Comparison of ENCODE assay signal across 8 cellular contexts in the genomic region with DNA sequence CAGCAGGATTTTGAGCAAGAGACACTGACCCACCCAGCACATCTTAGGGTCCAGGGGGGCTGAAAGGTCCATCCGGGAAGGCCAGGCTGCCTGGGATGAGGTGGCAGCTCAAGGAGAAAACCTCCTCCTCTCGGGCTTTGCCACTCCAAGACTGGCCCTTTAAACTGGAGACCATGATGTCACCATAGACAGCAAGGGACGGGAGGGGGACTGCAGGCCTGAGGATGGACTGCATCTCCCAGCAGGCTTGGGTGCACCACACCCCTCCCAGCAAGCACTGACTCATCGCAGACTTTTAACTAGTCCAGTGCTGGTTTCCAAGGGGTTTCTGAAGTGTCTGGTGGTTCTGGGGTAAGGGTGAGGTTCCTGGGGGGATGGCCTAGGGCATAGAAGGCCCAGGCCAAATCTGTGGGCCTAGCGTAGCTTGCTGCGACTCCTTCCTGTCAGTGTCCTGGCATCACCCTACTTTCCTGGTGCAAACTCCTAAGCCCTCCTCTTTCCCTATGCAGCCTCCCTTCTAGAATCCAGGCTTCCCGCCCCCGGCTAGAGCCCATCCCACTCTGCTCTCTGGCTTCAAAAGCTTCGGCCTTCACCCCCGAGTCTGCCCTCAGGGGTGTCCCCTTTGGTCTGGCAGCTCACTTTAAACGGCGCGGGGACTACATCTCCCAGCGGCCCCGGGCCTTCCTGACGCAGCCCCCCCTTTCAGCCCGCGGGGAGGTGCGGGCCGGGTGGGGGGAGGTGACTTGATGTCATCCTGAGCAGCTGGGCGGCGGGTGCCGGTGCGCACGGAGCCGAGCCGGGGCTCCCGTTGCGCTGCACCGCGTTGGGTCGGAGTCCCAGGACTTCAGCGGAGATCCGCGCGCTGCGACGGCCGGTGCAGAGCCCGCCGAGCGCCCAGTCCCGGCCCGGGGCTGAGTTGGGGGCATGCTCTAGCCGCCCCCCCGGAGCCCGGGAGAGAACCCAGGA. TPM values are rescaled to one million over a fixed set of nuclear protein-coding genes. Genes with fewer than 3 reads are reported as not detected.
DNase-seq lines count a peak whose midpoint lies in the region; ATAC-seq, FAIRE-seq and TF ChIP-seq lines count a peak whose summit lies in the region.

A gene (plus strand): TSS at position 746 of the 966 bp plus-strand sequence. CDS start 1,046 bp downstream, outside the sequence.

- DNase-seq in GDM1 (lab: John Stamatoyannopoulos, UW) (peak; percentile 76), NB4 (ENCODE audit: low read depth) (peak; percentile 94), SK-N-DZ (ENCODE audit: low spot score) (peak; percentile 91), frontal cortex (ENCODE audit: low spot score in 2 of 2) (peak; percentile 98), stromal cell of bone marrow (ENCODE audit: low read depth) (peak; percentile 94)
- peak; percentile 92 for DNase-seq in activated naive CD4-positive, alpha-beta T cell treated with anti-CD3 and anti-CD28 coated beads for 36 hours

- H3K27me3 ChIP-seq in neuron (ENCODE audit: insufficient read depth, low read length) = no peaks in the 10 kb centered on the region

- no peak for TF ChIP-seq CTCF in NB4 (IDR thresholded peaks at IDR 0.05; ENCODE audit: low read depth, low read length)

- no peaks in the 10 kb centered on the region for H3K9me3 ChIP-seq in neuron (ENCODE audit: low read length)

- peaks cover 19% of the 10 kb centered on the region for H3K4me1 Mint-ChIP-seq in activated naive CD4-positive, alpha-beta T cell treated with anti-CD3 and anti-CD28 coated beads for 36 hours (ENCODE audit: low read depth)

- H3K36me3 ChIP-seq in neuron (ENCODE audit: insufficient read depth, low read length) = no peaks in the 10 kb centered on the region

- peak within 1 kb of the TSS; percentile 93 for H3K27ac Mint-ChIP-seq in activated naive CD4-positive, alpha-beta T cell treated with anti-CD3 and anti-CD28 coated beads for 36 hours

- no peak for TF ChIP-seq POLR2A in NB4 (IDR thresholded peaks at IDR 0.05; ENCODE audit: extremely low read depth, insufficient read length)

- H3K4me3 ChIP-seq in NB4 (ENCODE audit: low read depth, low read length) = peak within 1 kb of the TSS; percentile 65
- H3K4me3 ChIP-seq in neuron (ENCODE audit: low read length) = peak within 1 kb of the TSS; percentile 62

- peak; percentile 30 for FAIRE-seq in frontal cortex (lab: Jason Lieb, UNC)

- intact Hi-C loops in activated naive CD4-positive, alpha-beta T cell treated with anti-CD3 and anti-CD28 coated beads for 36 hours (cut with micrococcal nuclease) = loop anchor here (1.0 to 2.0 kb wide), 5 partner anchors 46 to 145 kb away; a partner anchor contains a TSS

- CTCF ChIA-PET in activated naive CD4-positive, alpha-beta T cell treated with anti-CD3 and anti-CD28 coated beads for 36 hours (lab: Charles Lee) = interaction anchor here (1.6 kb wide), 1 partner anchor 76 kb away, joined by 4 read pairs; no protein-coding TSS in a partner anchor

- ATAC-seq in HG02571 (IDR thresholded peaks at IDR 0.05; ENCODE audit: unreplicated experiment) = peak; percentile 84

- no peaks in the 10 kb centered on the region for H3K27me3 Mint-ChIP-seq in activated naive CD4-positive, alpha-beta T cell treated with anti-CD3 and anti-CD28 coated beads for 36 hours (ENCODE audit: low read depth)

- H3K36me3 Mint-ChIP-seq in activated naive CD4-positive, alpha-beta T cell treated with anti-CD3 and anti-CD28 coated beads for 36 hours (ENCODE audit: low read depth) = no peaks in the 10 kb centered on the region

- peaks cover 14% of the 10 kb centered on the region for H3K4me1 ChIP-seq in neuron (ENCODE audit: insufficient read depth, low read length)

- H3K4me3 Mint-ChIP-seq in activated naive CD4-positive, alpha-beta T cell treated with anti-CD3 and anti-CD28 coated beads for 36 hours = peak within 1 kb of the TSS; percentile 87

- peak within 1 kb of the TSS; percentile 44 for H2AFZ ChIP-seq in neuron (ENCODE audit: low read depth, low read length)

- no peaks in the 10 kb centered on the region for H3K9me3 Mint-ChIP-seq in activated naive CD4-positive, alpha-beta T cell treated with anti-CD3 and anti-CD28 coated beads for 36 hours

RNA-seq across cellular contexts. Expression of the gene that starts here (rescaled TPM):
- 4.8 and 5.5 TPM in 2 replicates for polyA plus RNA-seq in SK-N-DZ (2014; cell fraction: cytosol; rRNA removed)
- polyA plus RNA-seq in SK-N-DZ (2014; cell fraction: nucleus; rRNA removed) = 10.7 and 18.2 TPM in 2 replicates
- 1 to 10 TPM; 3.3 to 4.6 TPM for total RNA-seq in activated naive CD4-positive, alpha-beta T cell treated with anti-CD3 and anti-CD28 coated beads for 36 hours
- total RNA-seq in frontal cortex = 27.3 TPM

Comparison
In these comparisons a context has a peak if more than half of its experiments do, and no peak if none do; other contexts are left out.
1. Peak in every context shown above with its lines: DNase-seq, ATAC-seq and H3K4me3 ChIP-seq.